In genomic region chr15:42273900-42274692, GRCh38 we compare ENCODE assay signal across 8 cellular contexts. TPM values are rescaled to one million over a fixed set of nuclear protein-coding genes. Genes with fewer than 3 reads are reported as not detected.
DNase-seq lines count a peak whose midpoint lies in the region; ATAC-seq, FAIRE-seq and TF ChIP-seq lines count a peak whose summit lies in the region.

No MANE protein-coding gene starts in this region.

- no peak for FAIRE-seq in frontal cortex (lab: Jason Lieb, UNC)

- no peaks in the 10 kb centered on the region for H3K36me3 ChIP-seq in neutrophil

- CTCF ChIA-PET in AG04449 (lab: Yijun Ruan, JAX) (interaction anchor here (1.0 to 1.4 kb wide), 3 partner anchors 111 to 171 kb away, joined by 3 to 4 read pairs (median 3); no protein-coding TSS in a partner anchor), RWPE1 (lab: Yijun Ruan, JAX) (interaction anchor here (0.6 kb wide), 2 partner anchors 9 to 269 kb away, joined by 3 to 8 read pairs; no protein-coding TSS in a partner anchor)

- TF ChIP-seq CTCF in AG04449 (IDR thresholded peaks at IDR 0.05; ENCODE audit: insufficient read depth, low read length, missing control alignments) (no peak), RWPE1 (conservative IDR thresholded peaks at IDR 0.05; ENCODE audit: low read depth) (no peak), neutrophil (IDR thresholded peaks at IDR 0.05) (no peak)

- H3K4me3 ChIP-seq in AG04449 (ENCODE audit: low read depth, low read length): peak overlapping the region; percentile 95
- peak overlapping the region; percentile 87 to 95 for H3K4me3 ChIP-seq in neutrophil (ENCODE audit: low read depth in 1 of 2, low read length in 1 of 2)

- ATAC-seq in GM19035 (IDR thresholded peaks at IDR 0.05; ENCODE audit: unreplicated experiment) (peak; percentile 30), HG03521 (IDR thresholded peaks at IDR 0.05; ENCODE audit: unreplicated experiment) (peak; percentile 24)

- H3K27me3 ChIP-seq in neutrophil: no peaks in the 10 kb centered on the region

- DNase-seq in AG04449 (ENCODE audit: low read depth, low spot score) (peak; percentile 40), RWPE1 (ENCODE audit: low spot score) (peak; percentile 75), frontal cortex (ENCODE audit: low spot score in 2 of 2) (peak; percentile 12 to 18), substantia nigra (lab: John Stamatoyannopoulos, UW) (peak in 39 of 49 donors; percentile 3 to 83 (median 48))
- peak; percentile 73 for DNase-seq in activated naive CD4-positive, alpha-beta T cell treated with Interleukin-2 at 50 U/mL for 16 hours

- H3K4me1 ChIP-seq in neutrophil (ENCODE audit: control insufficient read depth in 1 of 2, insufficient read depth in 1 of 2, low read depth in 1 of 2, low read length in 1 of 2): peaks cover 43 to 61% of the 10 kb centered on the region in 2 experiments

- H3K27ac ChIP-seq in RWPE1 (peak overlapping the region; percentile 99), neutrophil (peak overlapping the region; percentile 95), substantia nigra (ENCODE audit: low read depth, low read length, poor library complexity, severe bottlenecking) (peak overlapping the region; percentile 99)

- POLR2A ChIA-PET in AG04449 (lab: Yijun Ruan, JAX): interaction anchor here (0.6 to 1.4 kb wide), 5 partner anchors 9 to 197 kb away, joined by 3 to 10 read pairs (median 4); no protein-coding TSS in a partner anchor
- POLR2A ChIA-PET in RWPE1 (lab: Yijun Ruan, JAX; ENCODE audit: low non-redundant PET): interaction anchor here (0.6 to 1.0 kb wide), 2 partner anchors 35 to 221 kb away, joined by 3 to 4 read pairs; no protein-coding TSS in a partner anchor

- no peaks in the 10 kb centered on the region for H3K9me3 ChIP-seq in neutrophil

RNA-seq across cellular contexts. Expression of gene TMEM87A, which starts 0.9 kb away (rescaled TPM):
- total RNA-seq in frontal cortex: 68.1 TPM

RNA-seq across cellular contexts. Expression of gene GANC, which starts 1.1 kb away (rescaled TPM):
- total RNA-seq in frontal cortex: 7.7 TPM

Comparison
In these comparisons a context has a peak if more than half of its experiments do, and no peak if none do; other contexts are left out.
1. Peak in every context shown above with its lines: DNase-seq, ATAC-seq, H3K4me3 ChIP-seq and H3K27ac ChIP-seq.
2. DNase-seq: peak in every context shown above with its lines; median percentile 75 in RWPE1; 73 in activated naive CD4-positive, alpha-beta T cell treated with Interleukin-2 at 50 U/mL for 16 hours; 48 in substantia nigra; 40 in AG04449; 15 in frontal cortex.